ENCODE assay signal across 1 cellular context in the genomic region with DNA sequence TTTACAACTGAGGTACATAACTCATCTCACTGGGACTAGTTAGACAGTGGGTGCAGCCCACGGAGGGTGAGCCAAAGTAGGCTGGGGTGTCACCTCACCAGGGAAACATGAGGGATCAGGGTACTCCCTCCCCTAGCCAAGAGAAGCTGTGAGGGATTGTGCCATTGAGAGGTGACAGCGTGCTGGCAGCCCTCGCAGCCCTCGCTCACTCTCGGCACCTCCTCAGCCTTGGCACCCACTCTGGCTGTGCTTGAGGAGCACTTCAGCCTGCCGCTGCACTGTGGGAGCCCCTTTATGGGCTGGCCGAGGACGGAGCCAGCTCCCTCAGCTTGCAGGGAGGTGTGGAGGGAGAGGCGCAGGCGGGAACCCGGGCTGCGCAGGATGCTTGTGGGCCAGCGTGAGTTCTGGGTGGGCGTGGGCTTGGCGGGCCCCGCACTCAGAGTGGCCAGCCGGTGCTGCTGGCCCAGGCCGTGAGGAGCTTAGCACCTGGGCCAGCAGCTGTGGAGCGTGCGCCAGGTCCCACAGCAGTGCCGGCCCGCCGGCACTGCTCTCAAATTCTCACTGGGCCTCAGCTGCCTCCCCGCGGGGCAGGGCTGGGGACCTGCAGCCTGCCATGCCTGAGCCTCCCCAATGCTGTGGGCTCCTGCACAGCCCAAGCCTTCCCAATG.
TF ChIP-seq lines count a peak whose summit lies in the region.

No MANE protein-coding gene starts in this region.

TF ChIP-seq in H1, 55 proteins besides CTCF, POLR2A, EP300 and RAD21 (continued from another document):
- TF ChIP-seq POLR2AphosphoS5 (IDR thresholded peaks at IDR 0.05; ENCODE audit: low read depth, low read length) (no peak), EZH2 (IDR thresholded peaks at IDR 0.05; ENCODE audit: low read depth, low read length, severe bottlenecking) (no peak), CREB1 (IDR thresholded peaks at IDR 0.05) (no peak), HDAC2 (IDR thresholded peaks at IDR 0.05; ENCODE audit: borderline replicate concordance in 1 of 2, low read depth in 2 of 2, low read length in 2 of 2) (no peak), SIN3A (conservative IDR thresholded peaks at IDR 0.05 in 1 of 2, IDR thresholded peaks at IDR 0.05 in 1 of 2; ENCODE audit: low read depth in 1 of 2, low read length in 2 of 2) (no peak)
- TF ChIP-seq, protein P1, sequence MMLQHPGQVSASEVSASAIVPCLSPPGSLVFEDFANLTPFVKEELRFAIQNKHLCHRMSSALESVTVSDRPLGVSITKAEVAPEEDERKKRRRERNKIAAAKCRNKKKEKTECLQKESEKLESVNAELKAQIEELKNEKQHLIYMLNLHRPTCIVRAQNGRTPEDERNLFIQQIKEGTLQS (IDR thresholded peaks at IDR 0.05; ENCODE audit: insufficient read depth, low read depth, low read length): no peak
